In genomic region chr1:54340876-54341275, GRCh38 we compare ENCODE assay signal across 22 cellular contexts.
A peak's percentile ranks its signal among the peaks of the same experiment; 100 is the strongest.
DNase-seq lines count a peak whose midpoint lies in the region; ATAC-seq and TF ChIP-seq lines count a peak whose summit lies in the region.
"Had no signal": no experiment of that assay in that cellular context is flagged by ENCODE, and none has a peak within 500 bp of the region (broad histone marks: within the 10 kb centered on the region; RNA-seq: fewer than 3 reads in every experiment).

No MANE protein-coding gene starts in this region.

- H3K27me3 ChIP-seq in heart left ventricle (no peaks in the 10 kb centered on the region), ascending aorta (no peaks in the 10 kb centered on the region), thoracic aorta (replicated peaks; ENCODE audit: insufficient read depth) (no peaks in the 10 kb centered on the region)
- H3K27me3 ChIP-seq: BLaER1 treated with 17β-estradiol and CSF1 and Interleukin-3, amounts not matched to agents 10 nM and 100 nM; left lung had no signal

- H3K4me3 ChIP-seq in heart left ventricle (no peak overlapping the region), ascending aorta (no peak overlapping the region), thoracic aorta (no peak overlapping the region)
- H3K4me3 ChIP-seq: A549; BLaER1 treated with 17β-estradiol and CSF1 and Interleukin-3, amounts not matched to agents 10 nM and 100 nM; left lung had no signal

- H3K4me1 ChIP-seq in heart left ventricle (peaks cover 2 to 67% (median 36%) of the 10 kb centered on the region in 12 donors), ascending aorta (peaks cover under 1 to 14% of the 10 kb centered on the region in 2 donors), thoracic aorta (ENCODE audit: control insufficient read depth in 1 of 2, low read depth in 2 of 2) (peaks cover 11 to 32% of the 10 kb centered on the region in 2 donors)
- H3K4me1 ChIP-seq: A549 had no signal

- H3K36me3 ChIP-seq in heart left ventricle (no peaks in the 10 kb centered on the region), ascending aorta (peaks cover 0 to 2% of the 10 kb centered on the region in 2 donors), thoracic aorta (no peaks in the 10 kb centered on the region)
- H3K36me3 ChIP-seq: left lung had no signal

- no peak for ATAC-seq in heart left ventricle
- no peak for ATAC-seq in Right ventricle myocardium superior (ENCODE audit: poor library complexity)
- no peak for ATAC-seq in natural killer cell
- ATAC-seq in thoracic aorta (ENCODE audit: insufficient number of reproducible peaks, low FRiP score, low read depth) = no peak
- ATAC-seq in GM21367 (IDR thresholded peaks at IDR 0.05; ENCODE audit: unreplicated experiment) = no peak
- ATAC-seq: A549, left lung had no signal

- TF ChIP-seq CTCF in heart left ventricle (IDR thresholded peaks at IDR 0.05) = no peak
- no peak for TF ChIP-seq CTCF in ascending aorta (IDR thresholded peaks at IDR 0.05)
- TF ChIP-seq CTCF in natural killer cell (IDR thresholded peaks at IDR 0.05) = no peak
- TF ChIP-seq CTCF in thoracic aorta (IDR thresholded peaks at IDR 0.05) = no peak
- TF ChIP-seq CTCF in chondrocyte (IDR thresholded peaks at IDR 0.05) = no peak

- no peaks in the 10 kb centered on the region for H3K36me3 Mint-ChIP-seq in natural killer cell
- peaks cover 2% of the 10 kb centered on the region for H3K36me3 Mint-ChIP-seq in chondrocyte (ENCODE audit: low read depth)

- DNase-seq in heart left ventricle = peak in 1 of 5 donors; percentile 11
- no peak for DNase-seq in Right ventricle myocardium superior
- no peak for DNase-seq in ascending aorta (ENCODE audit: low spot score in 2 of 2)
- no peak for DNase-seq in natural killer cell
- no peak for DNase-seq in thoracic aorta (ENCODE audit: low spot score)
- no peak for DNase-seq in chondrocyte (ENCODE audit: low spot score)
- no peak for DNase-seq in NCI-H1417 treated with DMSO at 0.1 percent for 48 hours (lab: John Stamatoyannopoulos, UW)
- DNase-seq: activated CD4-positive, alpha-beta T cell treated with anti-CD3 and anti-CD28 coated beads, Interleukin-2, amount 10 ng/mL, durations not matched to agents 7 days and 5 days; activated naive CD4-positive, alpha-beta T cell treated with anti-CD3 and anti-CD28 coated beads for 36 hours; cerebellar nuclear complex; DMS153; effector CD8-positive, alpha-beta T cell; GDM1; GOT3; IMR-90; left lung; NCI-H1436 treated with DMSO at 0.1 percent for 48 hours; NCI-H526 treated with DMSO at 0.1 percent for 48 hours; occipital lobe had no signal

- H3K4me3 Mint-ChIP-seq in natural killer cell = no peak overlapping the region
- no peak overlapping the region for H3K4me3 Mint-ChIP-seq in chondrocyte (ENCODE audit: unreplicated experiment)
- H3K4me3 Mint-ChIP-seq: activated CD4-positive, alpha-beta T cell treated with anti-CD3 and anti-CD28 coated beads, Interleukin-2, amount 10 ng/mL, durations not matched to agents 7 days and 5 days; activated naive CD4-positive, alpha-beta T cell treated with anti-CD3 and anti-CD28 coated beads for 36 hours had no signal

- intact Hi-C loops in heart left ventricle (cut with DNase I) = no loop called here
- intact Hi-C loops in Right ventricle myocardium superior (cut with DNase I) = no loop called here
- intact Hi-C loops in ascending aorta (cut with DNase I) = loop anchor here (2.0 kb wide), 1 partner anchor 64 kb away; no protein-coding TSS in a partner anchor
- intact Hi-C loops in natural killer cell (cut with micrococcal nuclease) = no loop called here

- H3K27ac ChIP-seq in heart left ventricle = peak overlapping the region in 7 of 12 donors; percentile 19 to 69 (median 54)
- peak overlapping the region; percentile 74 to 76 for H3K27ac ChIP-seq in ascending aorta
- peak overlapping the region; percentile 67 to 70 for H3K27ac ChIP-seq in thoracic aorta
- H3K27ac ChIP-seq: A549; BLaER1 treated with 17β-estradiol and CSF1 and Interleukin-3, amounts not matched to agents 10 nM and 100 nM; left lung had no signal

- H3K9me3 Mint-ChIP-seq in natural killer cell = no peaks in the 10 kb centered on the region
- H3K9me3 Mint-ChIP-seq in chondrocyte (ENCODE audit: low read depth) = no peaks in the 10 kb centered on the region
- H3K9me3 Mint-ChIP-seq: activated CD4-positive, alpha-beta T cell treated with anti-CD3 and anti-CD28 coated beads, Interleukin-2, amount 10 ng/mL, durations not matched to agents 7 days and 5 days; activated naive CD4-positive, alpha-beta T cell treated with anti-CD3 and anti-CD28 coated beads for 36 hours had no signal

- H3K9me3 ChIP-seq in heart left ventricle = no peaks in the 10 kb centered on the region
- no peaks in the 10 kb centered on the region for H3K9me3 ChIP-seq in ascending aorta
- H3K9me3 ChIP-seq in thoracic aorta = no peaks in the 10 kb centered on the region
- H3K9me3 ChIP-seq: A549; BLaER1 treated with 17β-estradiol and CSF1 and Interleukin-3, amounts not matched to agents 10 nM and 100 nM; left lung had no signal

- H3K4me1 Mint-ChIP-seq in natural killer cell = peaks cover 80 to 85% of the 10 kb centered on the region in 2 donors
- H3K4me1 Mint-ChIP-seq in chondrocyte (ENCODE audit: low read depth) = peaks cover 15% of the 10 kb centered on the region

- H3K27ac Mint-ChIP-seq in natural killer cell (peak overlapping the region; percentile 80 to 81), chondrocyte (ENCODE audit: unreplicated experiment) (no peak overlapping the region)
- H3K27ac Mint-ChIP-seq: activated CD4-positive, alpha-beta T cell treated with anti-CD3 and anti-CD28 coated beads, Interleukin-2, amount 10 ng/mL, durations not matched to agents 7 days and 5 days; activated naive CD4-positive, alpha-beta T cell treated with anti-CD3 and anti-CD28 coated beads for 36 hours had no signal

- TF ChIP-seq POLR2A in heart left ventricle (IDR thresholded peaks at IDR 0.05) = no peak

- WGBS in heart left ventricle, 4 donors = 71 to 87% (median 84%) methylated on average over 4 to 5 of the region's 5 CpGs

- H3K27me3 Mint-ChIP-seq in natural killer cell (ENCODE audit: low read depth in 2 of 2) = no peaks in the 10 kb centered on the region
- no peaks in the 10 kb centered on the region for H3K27me3 Mint-ChIP-seq in chondrocyte (ENCODE audit: low read depth)
- H3K27me3 Mint-ChIP-seq: activated CD4-positive, alpha-beta T cell treated with anti-CD3 and anti-CD28 coated beads, Interleukin-2, amount 10 ng/mL, durations not matched to agents 7 days and 5 days had no signal
